ENCODE assay signal across 18 cellular contexts in the genomic region with DNA sequence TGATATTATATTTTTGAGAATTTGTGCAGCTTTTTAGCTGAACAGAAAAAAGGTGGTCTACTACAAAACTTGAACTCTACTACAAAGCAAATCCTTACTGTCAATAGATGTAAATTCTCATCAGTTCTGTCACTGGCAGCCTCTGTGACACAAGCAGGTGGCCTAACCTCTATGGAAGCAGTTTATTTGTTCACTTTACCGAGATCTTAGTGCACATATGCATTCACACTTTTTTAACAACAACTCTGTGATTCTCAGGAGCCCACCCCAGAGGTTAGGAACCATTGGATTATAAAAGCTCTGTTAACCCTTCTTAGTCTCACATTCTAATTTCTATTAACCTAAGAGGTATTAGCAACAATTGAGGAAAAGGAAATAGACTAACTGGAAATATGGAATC.
"Had no signal": no experiment of that assay in that cellular context is flagged by ENCODE, and none has a peak within 500 bp of the region (broad histone marks: within the 10 kb centered on the region; RNA-seq: fewer than 3 reads in every experiment).

No MANE protein-coding gene starts in this region.

- H3K9me3 Mint-ChIP-seq: activated T-cell treated with anti-CD3 and anti-CD28 coated beads, Interleukin-2, amount 50 U/mL, for 24 hours had no signal

- DNase-seq: activated B cell treated with CpG ODN at 0.5 μM for 24 hours; activated CD4-positive, alpha-beta memory T cell treated with anti-CD3 and anti-CD28 coated beads, Interleukin-2, amount 10 ng/mL, durations not matched to agents 7 days and 5 days; activated CD4-positive, alpha-beta T cell treated with anti-CD3 and anti-CD28 coated beads for 4 hours; activated naive CD4-positive, alpha-beta T cell treated with anti-CD3 and anti-CD28 coated beads for 36 hours; activated T-cell treated with anti-CD3 and anti-CD28 coated beads, Interleukin-2, amount 50 U/mL, for 24 hours; central memory CD4-positive, alpha-beta T cell; colonic mucosa; gastrocnemius medialis; head of caudate nucleus; kidney; left lung; nephron progenitor cell; occipital lobe; stimulated activated naive B cell treated with anti-CD40 and anti-IgM and Interleukin-4, amounts not matched to agents 10 μg/mL and 1 μg/mL and 100 μg/mL, for 72 hours; substantia nigra; tibial artery had no signal

- H3K27ac Mint-ChIP-seq: activated B cell treated with CpG ODN at 0.5 μM for 24 hours; activated CD4-positive, alpha-beta memory T cell treated with anti-CD3 and anti-CD28 coated beads, Interleukin-2, amount 10 ng/mL, durations not matched to agents 7 days and 5 days; activated naive CD4-positive, alpha-beta T cell treated with anti-CD3 and anti-CD28 coated beads for 36 hours; activated T-cell treated with anti-CD3 and anti-CD28 coated beads, Interleukin-2, amount 50 U/mL, for 24 hours; nephron progenitor cell; progenitor cell of endocrine pancreas; stimulated activated naive B cell treated with anti-CD40 and anti-IgM and Interleukin-4, amounts not matched to agents 10 μg/mL and 1 μg/mL and 100 μg/mL, for 72 hours had no signal

- H3K27me3 Mint-ChIP-seq: activated B cell treated with CpG ODN at 0.5 μM for 24 hours; activated CD4-positive, alpha-beta memory T cell treated with anti-CD3 and anti-CD28 coated beads, Interleukin-2, amount 10 ng/mL, durations not matched to agents 7 days and 5 days; activated T-cell treated with anti-CD3 and anti-CD28 coated beads, Interleukin-2, amount 50 U/mL, for 24 hours; progenitor cell of endocrine pancreas; stimulated activated naive B cell treated with anti-CD40 and anti-IgM and Interleukin-4, amounts not matched to agents 10 μg/mL and 1 μg/mL and 100 μg/mL, for 72 hours had no signal

- FAIRE-seq: endometrium had no signal

- H3K4me3 Mint-ChIP-seq: activated B cell treated with CpG ODN at 0.5 μM for 24 hours; activated CD4-positive, alpha-beta memory T cell treated with anti-CD3 and anti-CD28 coated beads, Interleukin-2, amount 10 ng/mL, durations not matched to agents 7 days and 5 days; activated naive CD4-positive, alpha-beta T cell treated with anti-CD3 and anti-CD28 coated beads for 36 hours; activated T-cell treated with anti-CD3 and anti-CD28 coated beads, Interleukin-2, amount 50 U/mL, for 24 hours; nephron progenitor cell; stimulated activated naive B cell treated with anti-CD40 and anti-IgM and Interleukin-4, amounts not matched to agents 10 μg/mL and 1 μg/mL and 100 μg/mL, for 72 hours had no signal

- ATAC-seq: gastrocnemius medialis, left lung had no signal
